33 cellular contexts compared by ENCODE assay signal in genomic region chr21:44815225-44815624, GRCh38. TPM values are rescaled to one million over a fixed set of nuclear protein-coding genes. Genes with fewer than 3 reads are reported as not detected.
DNase-seq lines count a peak whose midpoint lies in the region; ATAC-seq, FAIRE-seq and TF ChIP-seq lines count a peak whose summit lies in the region.
"Had no signal": no experiment of that assay in that cellular context is flagged by ENCODE, and none has a peak within 500 bp of the region (broad histone marks: within the 10 kb centered on the region; RNA-seq: fewer than 3 reads in every experiment).

No MANE protein-coding gene starts in this region.

- H2BK12ac ChIP-seq in H9 (ENCODE audit: insufficient read length, low read depth, low read length): no peak overlapping the region

- H3K9ac ChIP-seq in H9 (ENCODE audit: extremely low read depth, insufficient read length, low read length): no peak overlapping the region

- H2AK5ac ChIP-seq in H9 (ENCODE audit: insufficient read length, low read length): no peak overlapping the region

- TF ChIP-seq CTCF in A673 (conservative IDR thresholded peaks at IDR 0.05; ENCODE audit: low read depth, low read length) (no peak), chondrocyte (IDR thresholded peaks at IDR 0.05) (no peak), neural crest cell (conservative IDR thresholded peaks at IDR 0.05) (no peak), H9 (conservative IDR thresholded peaks at IDR 0.05) (no peak)

- H4K5ac ChIP-seq in H9 (ENCODE audit: insufficient read length, low read depth, low read length): no peak overlapping the region

- H2AFZ ChIP-seq in H9 (ENCODE audit: low read length): no peak overlapping the region
- H2AFZ ChIP-seq: hepatocyte had no signal

- H3K9me3 ChIP-seq in A673 (ENCODE audit: low read depth, low read length, poor library complexity, severe bottlenecking) (peaks cover 15% of the 10 kb centered on the region), H9 (ENCODE audit: control insufficient read depth, low read depth, low read length) (peaks cover 6% of the 10 kb centered on the region)
- H3K9me3 ChIP-seq: mucosa of descending colon had no signal

- H3K27me3 Mint-ChIP-seq in chondrocyte (ENCODE audit: low read depth) (no peaks in the 10 kb centered on the region), neural crest cell (ENCODE audit: low read depth) (no peaks in the 10 kb centered on the region), H9 (ENCODE audit: low read depth) (peaks cover 14% of the 10 kb centered on the region)
- H3K27me3 Mint-ChIP-seq in activated CD4-positive, alpha-beta memory T cell treated with anti-CD3 and anti-CD28 coated beads, Interleukin-2, amount 10 ng/mL, durations not matched to agents 7 days and 5 days: peaks cover 5% of the 10 kb centered on the region
- H3K27me3 Mint-ChIP-seq: activated B cell treated with CpG ODN at 0.5 μM for 24 hours; activated CD4-positive, alpha-beta T cell treated with anti-CD3 and anti-CD28 coated beads, Interleukin-2, amount 10 ng/mL, durations not matched to agents 7 days and 5 days; activated CD8-positive, alpha-beta memory T cell treated with anti-CD3 and anti-CD28 coated beads, Interleukin-2, amount 10 ng/mL, durations not matched to agents 7 days and 5 days had no signal

- intact Hi-C loops in A673 (cut with micrococcal nuclease; ENCODE audit: unreplicated experiment): no loop called here

- H2BK5ac ChIP-seq in H9 (ENCODE audit: insufficient read length, low read length): no peak overlapping the region

- H3K18ac ChIP-seq in H9 (ENCODE audit: insufficient read length, low read depth, low read length): no peak overlapping the region

- H3K9me3 Mint-ChIP-seq in chondrocyte (ENCODE audit: low read depth): peaks cover 7% of the 10 kb centered on the region
- H3K9me3 Mint-ChIP-seq in neural crest cell: peaks cover 4% of the 10 kb centered on the region
- H3K9me3 Mint-ChIP-seq in H9: peaks cover 10 to 13% of the 10 kb centered on the region in 2 experiments
- no peaks in the 10 kb centered on the region for H3K9me3 Mint-ChIP-seq in activated CD4-positive, alpha-beta memory T cell treated with anti-CD3 and anti-CD28 coated beads, Interleukin-2, amount 10 ng/mL, durations not matched to agents 7 days and 5 days
- H3K9me3 Mint-ChIP-seq: activated B cell treated with CpG ODN at 0.5 μM for 24 hours had no signal

- no peak overlapping the region for H2BK15ac ChIP-seq in H9 (ENCODE audit: low read depth, low read length)

- H3K36me3 Mint-ChIP-seq in chondrocyte (ENCODE audit: low read depth) (peaks cover 6% of the 10 kb centered on the region), neural crest cell (ENCODE audit: low read depth) (peaks cover 8% of the 10 kb centered on the region), H9 (ENCODE audit: insufficient read depth in 1 of 3, low read depth in 3 of 3) (peaks cover 13 to 30% (median 23%) of the 10 kb centered on the region in 3 experiments)
- peaks cover 18% of the 10 kb centered on the region for H3K36me3 Mint-ChIP-seq in activated CD4-positive, alpha-beta memory T cell treated with anti-CD3 and anti-CD28 coated beads, Interleukin-2, amount 10 ng/mL, durations not matched to agents 7 days and 5 days (ENCODE audit: low read depth)

- H3K79me1 ChIP-seq in H9 (ENCODE audit: insufficient read depth, low read depth, low read length, poor library complexity, severe bottlenecking): peaks cover 2% of the 10 kb centered on the region

- no peaks in the 10 kb centered on the region for H4K20me1 ChIP-seq in H9 (ENCODE audit: control insufficient read depth, insufficient read depth, insufficient read length)

- peaks cover 8% of the 10 kb centered on the region for H3K23me2 ChIP-seq in H9 (ENCODE audit: insufficient read length, low read depth, low read length, poor library complexity, severe bottlenecking)

- H3K27ac ChIP-seq in A673 (ENCODE audit: low read depth, low read length, poor library complexity, severe bottlenecking) (peak overlapping the region; percentile 34), H9 (ENCODE audit: insufficient read length, low read depth, low read length) (no peak overlapping the region)
- H3K27ac ChIP-seq: brain microvascular endothelial cell, hepatocyte had no signal

- CTCF ChIA-PET in A673 (lab: Charles Lee): no interaction called here
- CTCF ChIA-PET in activated CD4-positive, alpha-beta memory T cell treated with anti-CD3 and anti-CD28 coated beads, Interleukin-2, amount 10 ng/mL, durations not matched to agents 7 days and 5 days (lab: Charles Lee): interaction anchor here (1.3 to 2.9 kb wide), 4 partner anchors 14 to 60 kb away, joined by 3 to 8 read pairs (median 6); partner anchors contain the start of genes PTTG1IP and UBE2G2

- H3K4me3 ChIP-seq in A673 (ENCODE audit: low read depth, low read length, poor library complexity, severe bottlenecking): no peak overlapping the region
- H3K4me3 ChIP-seq: gastroesophageal sphincter, hepatocyte, lung, mucosa of descending colon had no signal

- no peak overlapping the region for H3K4ac ChIP-seq in H9 (ENCODE audit: low read depth, low read length)

- H3K4me2 ChIP-seq in H9 (ENCODE audit: insufficient read depth, insufficient read length, low read length): no peak overlapping the region
- H3K4me2 ChIP-seq: hepatocyte had no signal

- no peak overlapping the region for H4K8ac ChIP-seq in H9 (replicated peaks; ENCODE audit: insufficient read length, low read depth, low read length)

- POLR2A ChIA-PET in A673 (lab: Charles Lee; ENCODE audit: low non-redundant PET): no interaction called here
- POLR2A ChIA-PET in activated CD4-positive, alpha-beta memory T cell treated with anti-CD3 and anti-CD28 coated beads, Interleukin-2, amount 10 ng/mL, durations not matched to agents 7 days and 5 days (lab: Charles Lee): interaction anchor here (0.9 to 3.6 kb wide), 4 partner anchors 11 to 60 kb away, joined by 3 to 16 read pairs (median 6); partner anchors contain the start of genes PTTG1IP and UBE2G2

- no peak overlapping the region for H3K23ac ChIP-seq in H9 (ENCODE audit: insufficient read length, low read depth, low read length)

- peaks cover 12% of the 10 kb centered on the region for H3K36me3 ChIP-seq in A673 (ENCODE audit: insufficient read depth, low read length, poor library complexity, severe bottlenecking)

- no peak for ATAC-seq in GM19395 (IDR thresholded peaks at IDR 0.05; ENCODE audit: unreplicated experiment)
- ATAC-seq: activated CD8-positive, alpha-beta memory T cell treated with anti-CD3 and anti-CD28 coated beads, Interleukin-2, amount 10 ng/mL, durations not matched to agents 7 days and 5 days; gastroesophageal sphincter; mucosa of descending colon; Right ventricle myocardium inferior; sciatic nerve had no signal

- H4K91ac ChIP-seq in H9 (ENCODE audit: insufficient read length, low read depth, low read length): no peak overlapping the region

- H3K4me3 Mint-ChIP-seq in chondrocyte (ENCODE audit: unreplicated experiment): no peak overlapping the region
- no peak overlapping the region for H3K4me3 Mint-ChIP-seq in neural crest cell
- H3K4me3 Mint-ChIP-seq in H9: no peak overlapping the region
- H3K4me3 Mint-ChIP-seq in activated CD4-positive, alpha-beta memory T cell treated with anti-CD3 and anti-CD28 coated beads, Interleukin-2, amount 10 ng/mL, durations not matched to agents 7 days and 5 days: no peak overlapping the region
- H3K4me3 Mint-ChIP-seq: activated B cell treated with CpG ODN at 0.5 μM for 24 hours; activated CD8-positive, alpha-beta memory T cell treated with anti-CD3 and anti-CD28 coated beads, Interleukin-2, amount 10 ng/mL, durations not matched to agents 7 days and 5 days had no signal

- no peak overlapping the region for H3K14ac ChIP-seq in H9 (ENCODE audit: insufficient read depth, low read length)

- H3K79me2 ChIP-seq in H9 (ENCODE audit: insufficient read depth, low read length): peaks cover 2% of the 10 kb centered on the region; the same call in 1 of the 2 replicates

- no TSS peak for BruUV-seq in A673 (replicated peaks; lab: Mats Ljungman, UMichigan)

- no peak for DNase-seq in A673 (ENCODE audit: low spot score)
- DNase-seq in G401 (ENCODE audit: low spot score): peak; percentile 9
- no peak for DNase-seq in chondrocyte (ENCODE audit: low spot score)
- no peak for DNase-seq in neural crest cell (ENCODE audit: low read depth, low spot score)
- no peak for DNase-seq in H9
- no peak for DNase-seq in RCC 7860 (ENCODE audit: low spot score)
- DNase-seq in activated CD4-positive, alpha-beta memory T cell treated with anti-CD3 and anti-CD28 coated beads, Interleukin-2, amount 10 ng/mL, durations not matched to agents 7 days and 5 days: no peak
- DNase-seq: activated B cell treated with CpG ODN at 0.5 μM for 24 hours; activated CD4-positive, alpha-beta T cell treated with anti-CD3 and anti-CD28 coated beads, Interleukin-2, amount 10 ng/mL, durations not matched to agents 7 days and 5 days; activated CD8-positive, alpha-beta memory T cell treated with anti-CD3 and anti-CD28 coated beads, Interleukin-2, amount 10 ng/mL, durations not matched to agents 7 days and 5 days; activated naive CD4-positive, alpha-beta T cell treated with Interleukin-2 at 50 U/mL for 16 hours; amniotic stem cell; BE2C; brain microvascular endothelial cell; H7; Kasumi-1; NCI-H1436; NCI-H2081; NCI-H2227 treated with DMSO at 0.1 percent for 48 hours; NCI-H526 treated with DMSO at 0.1 percent for 48 hours; NK-92 treated with Interleukin-12 subunit alpha and Interleukin-12 subunit beta, amount 100 ng/mL, for 24 hours; stimulated activated CD4-positive, alpha-beta T cell treated with anti-CD3 and anti-CD28 coated beads, Interleukin-15, amount 100 ng/mL, for 24 hours; stimulated activated CD4-positive, alpha-beta T cell treated with anti-CD3 and anti-CD28 coated beads, Interleukin-4, amount 100 ng/mL, for 4 hours; SW 1271; trophoblast cell had no signal

- peaks cover 22% of the 10 kb centered on the region for H3K4me1 Mint-ChIP-seq in chondrocyte (ENCODE audit: low read depth)
- H3K4me1 Mint-ChIP-seq in neural crest cell: peaks cover 9% of the 10 kb centered on the region
- H3K4me1 Mint-ChIP-seq in H9: peaks cover 15 to 20% of the 10 kb centered on the region in 2 experiments
- H3K4me1 Mint-ChIP-seq in activated CD4-positive, alpha-beta memory T cell treated with anti-CD3 and anti-CD28 coated beads, Interleukin-2, amount 10 ng/mL, durations not matched to agents 7 days and 5 days: peaks cover 29% of the 10 kb centered on the region

- no peak for FAIRE-seq in RCC 7860 (lab: Jason Lieb, UNC)
- FAIRE-seq: GM12891 had no signal

- no peak overlapping the region for H3K56ac ChIP-seq in H9 (ENCODE audit: insufficient read length, low read depth, low read length)

- no CpG with 5 or more reads among the region's 8 CpGs for WGBS in H9 (ENCODE audit: extremely low coverage, insufficient read length, low lambda C conversion rate)

- H3K27me3 ChIP-seq in A673 (replicated peaks; ENCODE audit: insufficient read depth, low read depth, low read length, poor library complexity): no peaks in the 10 kb centered on the region
- H3K27me3 ChIP-seq in H9 (ENCODE audit: insufficient read depth, low read length): no peaks in the 10 kb centered on the region; the same call in 1 of the 2 replicates
- H3K27me3 ChIP-seq: BE2C, brain microvascular endothelial cell, gastroesophageal sphincter, hepatocyte had no signal

- no peak overlapping the region for H2BK120ac ChIP-seq in H9 (ENCODE audit: low read depth, low read length, poor library complexity, severe bottlenecking)

- in situ Hi-C loops in G401 (cut with HindIII; ENCODE audit: low sequenced_read_pairs): no loop called here

- no peak overlapping the region for H3T11ph ChIP-seq in H9 (ENCODE audit: low read length)

- peaks cover 21% of the 10 kb centered on the region for H3K4me1 ChIP-seq in A673 (ENCODE audit: insufficient read depth, low read length, poor library complexity, severe bottlenecking)
- no peaks in the 10 kb centered on the region for H3K4me1 ChIP-seq in H9 (ENCODE audit: insufficient read depth, low read length)
- H3K4me1 ChIP-seq: BE2C had no signal

- H3K27ac Mint-ChIP-seq in chondrocyte (ENCODE audit: unreplicated experiment): peak overlapping the region; percentile 63
- H3K27ac Mint-ChIP-seq in neural crest cell (ENCODE audit: unreplicated experiment): peak overlapping the region; percentile 50
- H3K27ac Mint-ChIP-seq in H9: no peak overlapping the region; a peak in 1 of 7 replicates
- H3K27ac Mint-ChIP-seq in activated CD4-positive, alpha-beta memory T cell treated with anti-CD3 and anti-CD28 coated beads, Interleukin-2, amount 10 ng/mL, durations not matched to agents 7 days and 5 days: no peak overlapping the region
- H3K27ac Mint-ChIP-seq: activated B cell treated with CpG ODN at 0.5 μM for 24 hours; activated CD4-positive, alpha-beta T cell treated with anti-CD3 and anti-CD28 coated beads, Interleukin-2, amount 10 ng/mL, durations not matched to agents 7 days and 5 days; activated CD8-positive, alpha-beta memory T cell treated with anti-CD3 and anti-CD28 coated beads, Interleukin-2, amount 10 ng/mL, durations not matched to agents 7 days and 5 days had no signal

- no peak overlapping the region for H2BK20ac ChIP-seq in H9 (ENCODE audit: low read depth, low read length, poor library complexity, severe bottlenecking)

RNA-seq across cellular contexts. Expression of gene SUMO3, which starts 2.6 kb away (rescaled TPM):
- total RNA-seq in A673 (2021) (124 and 132 TPM in 2 replicates), chondrocyte (51.3 to 60.3 TPM (median 52.3 TPM) in 3 replicates), neural crest cell (92.1 and 97.7 TPM in 2 replicates), H9 (2021) (82.9 and 85.7 TPM in 2 replicates)
- total RNA-seq in G401 (2014; rRNA removed; shearing (Covaris generic)): 54.2 and 59.0 TPM in 2 replicates
- total RNA-seq in activated CD4-positive, alpha-beta memory T cell treated with anti-CD3 and anti-CD28 coated beads, Interleukin-2, amount 10 ng/mL, durations not matched to agents 7 days and 5 days: 10 to 100 TPM; 86.5 to 89.0 TPM

RNA-seq across cellular contexts. Expression of gene UBE2G2, which starts 13.6 kb away (rescaled TPM):
- total RNA-seq in A673 (2021) (204 and 212 TPM in 2 replicates), chondrocyte (48.5 to 75.5 TPM (median 54.8 TPM) in 3 replicates), neural crest cell (108 and 111 TPM in 2 replicates), H9 (2021) (106 and 121 TPM in 2 replicates)
- 55.2 and 61.8 TPM in 2 replicates for total RNA-seq in G401 (2014; rRNA removed; shearing (Covaris generic))
- 10 to 100 TPM; 70.7 to 74.0 TPM for total RNA-seq in activated CD4-positive, alpha-beta memory T cell treated with anti-CD3 and anti-CD28 coated beads, Interleukin-2, amount 10 ng/mL, durations not matched to agents 7 days and 5 days

RNA-seq across cellular contexts. Expression of gene PTTG1IP, which starts 58.3 kb away (rescaled TPM):
- total RNA-seq in A673 (2021) (216 and 217 TPM in 2 replicates), chondrocyte (225 to 333 TPM (median 329 TPM) in 3 replicates), neural crest cell (164 and 169 TPM in 2 replicates), H9 (2021) (107 and 112 TPM in 2 replicates)
- total RNA-seq in G401 (2014; rRNA removed; shearing (Covaris generic)): 172 and 243 TPM in 2 replicates
- 10 to 100 TPM; 80.3 to 82.6 TPM for total RNA-seq in activated CD4-positive, alpha-beta memory T cell treated with anti-CD3 and anti-CD28 coated beads, Interleukin-2, amount 10 ng/mL, durations not matched to agents 7 days and 5 days

Comparison
In these comparisons a context has a peak if more than half of its experiments do, and no peak if none do; other contexts are left out.
1. H3K27ac Mint-ChIP-seq: peak in chondrocyte (single experiment) and neural crest cell (single experiment); none in H9 (0 of 3) and activated CD4-positive, alpha-beta memory T cell treated with anti-CD3 and anti-CD28 coated beads, Interleukin-2, amount 10 ng/mL, durations not matched to agents 7 days and 5 days (single experiment).